10 cellular contexts compared by ENCODE assay signal in genomic region chr1:25435315-25436103, GRCh38. TPM values are rescaled to one million over a fixed set of nuclear protein-coding genes. Genes with fewer than 3 reads are reported as not detected.
A peak's percentile ranks its signal among the peaks of the same experiment; 100 is the strongest.
DNase-seq lines count a peak whose midpoint lies in the region; ATAC-seq and TF ChIP-seq lines count a peak whose summit lies in the region.
"Had no signal": no experiment of that assay in that cellular context is flagged by ENCODE, and none has a peak within 500 bp of the region (broad histone marks: within the 10 kb centered on the region; RNA-seq: fewer than 3 reads in every experiment).

No MANE protein-coding gene starts in this region.

- POLR2A ChIA-PET in naive thymus-derived CD4-positive, alpha-beta T cell (lab: Charles Lee), result interaction anchor here (0.6 to 3.2 kb wide), 4 partner anchors 20 to 96 kb away, joined by 3 to 11 read pairs (median 4); no protein-coding TSS in a partner anchor

- H3K4me2 ChIP-seq in KMS-11 (peak overlapping the region; percentile 81), neuronal stem cell (ENCODE audit: insufficient read depth, low read length, poor library complexity, severe bottlenecking) (no peak overlapping the region)

- H4K8ac ChIP-seq in neuronal stem cell (ENCODE audit: low read depth, low read length), result no peak overlapping the region

- peak overlapping the region; percentile 65 for H3K27ac ChIP-seq in KMS-11
- H3K27ac ChIP-seq in adrenal gland, result peak overlapping the region in 4 of 5 donors; percentile 10 to 63 (median 50)
- H3K27ac ChIP-seq in naive thymus-derived CD4-positive, alpha-beta T cell (ENCODE audit: low read depth, low read length), result peak overlapping the region; percentile 96
- no peak overlapping the region for H3K27ac ChIP-seq in neuronal stem cell (replicated peaks; ENCODE audit: low read length)

- H3K79me2 ChIP-seq in KMS-11 (ENCODE audit: insufficient read depth, low read depth), result peaks cover 60% of the 10 kb centered on the region

- no peak for TF ChIP-seq POLR2A in adrenal gland (IDR thresholded peaks at IDR 0.05)

- H3K4me1 ChIP-seq in KMS-11 (ENCODE audit: low read depth, poor library complexity, severe bottlenecking) (peaks cover 59% of the 10 kb centered on the region), adrenal gland (replicated peaks in 1 of 2) (peaks cover 46 to 52% of the 10 kb centered on the region in 2 donors), neuronal stem cell (ENCODE audit: control insufficient read depth in 2 of 2, insufficient read depth in 1 of 2, low read depth in 1 of 2, low read length in 2 of 2) (no peaks in the 10 kb centered on the region)
- peaks cover 32 to 44% of the 10 kb centered on the region in 2 donors for H3K4me1 ChIP-seq in naive thymus-derived CD4-positive, alpha-beta T cell (ENCODE audit: control insufficient read depth in 2 of 2, insufficient read depth in 2 of 2, low read length in 2 of 2)

- peak; percentile 45 for DNase-seq in CD1c-positive myeloid dendritic cell (ENCODE audit: extremely low spot score)
- peak in 1 of 7 donors; percentile 24 for DNase-seq in adrenal gland
- no peak for DNase-seq in naive thymus-derived CD4-positive, alpha-beta T cell
- DNase-seq in neuronal stem cell (ENCODE audit: low spot score), result no peak
- no peak for DNase-seq in kidney tubule cell (ENCODE audit: low spot score)
- no peak for DNase-seq in COLO668 (lab: John Stamatoyannopoulos, UW; ENCODE audit: unreplicated experiment)
- no peak for DNase-seq in NCI-H345 (lab: John Stamatoyannopoulos, UW)
- DNase-seq: hippocampal formation, NCI-H2081 treated with DMSO at 0.1 percent for 48 hours had no signal

- CTCF ChIA-PET in naive thymus-derived CD4-positive, alpha-beta T cell (lab: Charles Lee), result no interaction called here

- peak overlapping the region; percentile 5; the same call in 1 of the 2 replicates for H3K9ac ChIP-seq in KMS-11
- H3K9ac ChIP-seq in neuronal stem cell (ENCODE audit: low read depth, low read length, poor library complexity), result no peak overlapping the region

- H2AK5ac ChIP-seq in neuronal stem cell (ENCODE audit: low read depth, low read length), result no peak overlapping the region

- ATAC-seq in naive thymus-derived CD4-positive, alpha-beta T cell, result no peak

- no peak overlapping the region for H2BK120ac ChIP-seq in neuronal stem cell (ENCODE audit: low read depth, low read length)

- no peak overlapping the region for H3K18ac ChIP-seq in neuronal stem cell (ENCODE audit: low read length)

- peak overlapping the region in 9 of 10 donors; percentile 55 to 87 (median 71) for H3K4me3 Mint-ChIP-seq in naive thymus-derived CD4-positive, alpha-beta T cell

- H3K36me3 ChIP-seq in KMS-11 (ENCODE audit: insufficient read depth), result no peaks in the 10 kb centered on the region
- H3K36me3 ChIP-seq in adrenal gland (replicated peaks in 1 of 2), result no peaks in the 10 kb centered on the region
- no peaks in the 10 kb centered on the region for H3K36me3 ChIP-seq in naive thymus-derived CD4-positive, alpha-beta T cell (ENCODE audit: control insufficient read depth in 2 of 3, insufficient read depth in 3 of 3, low read length in 3 of 3)
- H3K36me3 ChIP-seq in neuronal stem cell (replicated peaks in 1 of 2; ENCODE audit: control insufficient read depth in 2 of 2, insufficient read depth in 2 of 2, low read length in 2 of 2), result no peaks in the 10 kb centered on the region

- H3K79me1 ChIP-seq in neuronal stem cell (ENCODE audit: low read depth, low read length), result peaks cover 3% of the 10 kb centered on the region

- H2BK15ac ChIP-seq in neuronal stem cell (ENCODE audit: low read length), result no peak overlapping the region

- H3K4me3 ChIP-seq in KMS-11 (IDR thresholded peaks at IDR 0.05; ENCODE audit: insufficient read depth, low read depth, low read length) (peak overlapping the region; percentile 63), adrenal gland (peak overlapping the region in 1 of 4 donors; percentile 10), neuronal stem cell (ENCODE audit: low read length in 2 of 2) (no peak overlapping the region)
- H3K4me3 ChIP-seq in naive thymus-derived CD4-positive, alpha-beta T cell (ENCODE audit: low read length), result no peak overlapping the region

- H3K9me3 ChIP-seq in adrenal gland (replicated peaks in 1 of 3), result no peaks in the 10 kb centered on the region
- no peaks in the 10 kb centered on the region for H3K9me3 ChIP-seq in naive thymus-derived CD4-positive, alpha-beta T cell (ENCODE audit: control insufficient read depth in 2 of 3, low read length in 3 of 3)
- no peaks in the 10 kb centered on the region for H3K9me3 ChIP-seq in neuronal stem cell (replicated peaks in 1 of 2; ENCODE audit: control insufficient read depth in 2 of 2, insufficient read depth in 1 of 2, low read depth in 1 of 2, low read length in 2 of 2)

- peak overlapping the region; percentile 70 to 95 (median 87) for H3K27ac Mint-ChIP-seq in naive thymus-derived CD4-positive, alpha-beta T cell

- H3K14ac ChIP-seq in neuronal stem cell (ENCODE audit: low read length), result no peak overlapping the region

- TF ChIP-seq CTCF in KMS-11 (conservative IDR thresholded peaks at IDR 0.05; ENCODE audit: low read depth, low read length) (no peak), adrenal gland (IDR thresholded peaks at IDR 0.05) (no peak)

- no peak overlapping the region for H2BK5ac ChIP-seq in neuronal stem cell (ENCODE audit: low read length)

- H3K4me1 Mint-ChIP-seq in naive thymus-derived CD4-positive, alpha-beta T cell, result peaks cover 40 to 65% (median 55%) of the 10 kb centered on the region in 7 donors

- 11 to 19% (median 15%) methylated on average over 4 of the region's 4 CpGs for WGBS in adrenal gland, 4 donors
- no CpG with 5 or more reads among the region's 4 CpGs for WGBS in neuronal stem cell (ENCODE audit: extremely low coverage in 2 of 2, insufficient read length in 2 of 2, insufficient replicate concordance in 1 of 2), 2 donors

- H3K36me3 Mint-ChIP-seq in naive thymus-derived CD4-positive, alpha-beta T cell, result peaks cover 0 to 9% (median 0%) of the 10 kb centered on the region in 5 donors

- H3K27me3 Mint-ChIP-seq in naive thymus-derived CD4-positive, alpha-beta T cell, result no peaks in the 10 kb centered on the region

- no peak overlapping the region for H3K23ac ChIP-seq in neuronal stem cell (ENCODE audit: low read depth, low read length, poor library complexity)

- H3K27me3 ChIP-seq in KMS-11 (ENCODE audit: insufficient read depth, low read depth) (no peaks in the 10 kb centered on the region), adrenal gland (no peaks in the 10 kb centered on the region), neuronal stem cell (ENCODE audit: control insufficient read depth in 3 of 3, insufficient read depth in 3 of 3, low read depth in 1 of 3, low read length in 3 of 3) (no peaks in the 10 kb centered on the region)
- H3K27me3 ChIP-seq in naive thymus-derived CD4-positive, alpha-beta T cell (ENCODE audit: control insufficient read depth in 2 of 2, insufficient read depth in 2 of 2, low read length in 2 of 2), result no peaks in the 10 kb centered on the region

- intact Hi-C loops in adrenal gland (cut with DNase I), result loop anchor here in 1 of 2 donors (10.0 kb wide), 1 partner anchor 49 kb away; no protein-coding TSS in a partner anchor
- intact Hi-C loops in naive thymus-derived CD4-positive, alpha-beta T cell (cut with micrococcal nuclease), result loop anchor here (1.0 to 10.0 kb wide), 3 partner anchors 11 to 559 kb away; partner anchors contain the start of gene PAFAH2 (in 1 of the 2)

- no peaks in the 10 kb centered on the region for H4K20me1 ChIP-seq in KMS-11 (ENCODE audit: insufficient read depth)

- H2AFZ ChIP-seq in KMS-11 (ENCODE audit: low read depth) (no peak overlapping the region), neuronal stem cell (ENCODE audit: low read length) (no peak overlapping the region)

- no peak overlapping the region for H4K91ac ChIP-seq in neuronal stem cell (ENCODE audit: low read depth, low read length, poor library complexity)

- H3K9me3 Mint-ChIP-seq in naive thymus-derived CD4-positive, alpha-beta T cell, result peaks cover 0 to 1% (median 0%) of the 10 kb centered on the region in 11 donors

- no peak overlapping the region for H3K4ac ChIP-seq in neuronal stem cell (ENCODE audit: low read length)

- H2BK12ac ChIP-seq in neuronal stem cell (ENCODE audit: low read length), result no peak overlapping the region

RNA-seq across cellular contexts. Expression of gene MACO1, which starts 4.8 kb away (rescaled TPM):
- 10 to 100 TPM; 25.2 to 48.4 (median 29.6) TPM for total RNA-seq in adrenal gland
- polyA plus RNA-seq in adrenal gland, result 10 to 100 TPM; 15.1 to 45.4 (median 20.7) TPM
- total RNA-seq in naive thymus-derived CD4-positive, alpha-beta T cell, result 10 to 100 TPM; 16.7 to 25.9 (median 22.0) TPM
- polyA plus RNA-seq in naive thymus-derived CD4-positive, alpha-beta T cell, result 1 to 10 TPM; 8.8 to 9.8 TPM
- polyA plus RNA-seq in neuronal stem cell (2013, experiment 1 of 2), result 14.5 TPM
- polyA plus RNA-seq in neuronal stem cell (2013, experiment 2 of 2), result 16.1 TPM

RNA-seq across cellular contexts. Expression of gene RHCE, which starts 14.9 kb away (rescaled TPM):
- total RNA-seq in adrenal gland, result 1 to 10 TPM in 3 of 8 donors, under 1 TPM in 1, not detected in 4; 0.61 to 4.0 (median 1.2) TPM
- polyA plus RNA-seq in adrenal gland, result under 1 TPM in 2 of 3 donors, not detected in 1; 0.59 to 0.71 TPM
- 1 to 10 TPM in 1 of 5 experiments, under 1 TPM in 3, not detected in 1; 0.40 to 1.3 (median 0.69) TPM for total RNA-seq in naive thymus-derived CD4-positive, alpha-beta T cell
- polyA plus RNA-seq in naive thymus-derived CD4-positive, alpha-beta T cell, result 1 to 10 TPM in 1 of 2 donors, under 1 TPM in 1; 0.61 to 1.0 TPM
- polyA plus RNA-seq in neuronal stem cell (2013, experiment 1 of 2), result 0.70 TPM
- polyA plus RNA-seq in neuronal stem cell (2013, experiment 2 of 2), result 0.54 TPM
